Comparison of ENCODE assay signal across 8 cellular contexts in the genomic region with DNA sequence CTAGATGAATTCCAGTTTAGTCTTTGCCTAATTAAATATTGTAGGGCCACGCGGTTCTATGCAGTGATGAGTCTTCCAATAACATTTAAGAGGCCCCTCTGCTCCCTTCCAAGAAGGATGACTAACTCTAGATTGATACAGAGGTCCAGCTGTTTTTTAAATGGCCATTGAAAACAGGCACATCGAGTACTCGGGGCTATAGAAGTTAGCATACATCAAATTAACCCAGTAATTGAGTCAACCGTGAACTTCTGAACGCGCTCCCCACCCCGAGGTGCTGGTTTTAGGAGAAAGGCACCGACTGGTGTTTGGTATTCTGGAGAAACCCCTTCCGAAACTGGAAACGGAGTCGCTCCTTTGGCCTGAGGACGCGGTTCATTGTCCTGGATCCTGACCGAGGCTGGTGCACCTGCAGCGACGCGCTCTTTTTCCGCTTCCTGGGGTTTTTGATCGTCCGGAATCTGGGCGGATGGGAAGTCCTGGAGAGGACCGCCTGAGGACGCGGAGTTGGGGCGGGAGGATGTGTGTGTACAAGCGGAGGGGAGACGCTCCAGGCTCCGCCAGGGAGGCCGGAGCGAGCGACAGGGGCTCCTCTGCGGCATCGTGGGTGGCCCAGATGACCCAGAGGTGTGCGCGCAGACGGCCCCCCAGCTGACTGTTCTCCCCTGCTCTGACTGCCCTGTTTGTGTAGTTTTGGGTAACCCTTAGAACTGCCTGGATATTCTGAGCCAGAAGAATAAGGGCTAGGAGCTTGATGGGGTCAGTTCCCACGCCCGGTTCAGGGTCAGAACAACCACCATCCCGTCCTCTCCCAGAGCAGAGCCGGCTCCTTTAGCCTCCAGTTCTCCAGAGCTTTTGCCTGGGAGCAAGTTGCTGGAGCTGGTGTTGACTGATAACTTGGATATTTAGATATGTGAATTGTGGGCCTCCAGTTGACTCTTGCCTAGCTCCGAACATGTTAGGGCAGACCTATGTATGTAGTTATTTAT. TPM values are rescaled to one million over a fixed set of nuclear protein-coding genes. Genes with fewer than 3 reads are reported as not detected.
DNase-seq lines count a peak whose midpoint lies in the region; ATAC-seq and TF ChIP-seq lines count a peak whose summit lies in the region.

No MANE protein-coding gene starts in this region.

- CTCF ChIA-PET in RWPE1 (lab: Yijun Ruan, JAX), result interaction anchor here (0.6 to 1.3 kb wide), 10 partner anchors 13 to 114 kb away, joined by 3 to 5 read pairs (median 3); no protein-coding TSS in a partner anchor

- intact Hi-C loops in left ventricle myocardium superior (cut with micrococcal nuclease) (loop anchor here (10.0 kb wide), 1 partner anchor 86 kb away; the partner anchor contains the start of gene CCDC126), posterior cingulate gyrus (cut with DNase I) (loop anchor here (2.0 kb wide), 1 partner anchor 84 kb away; the partner anchor contains the start of gene CCDC126), aorta (cut with DNase I) (loop anchor here (5.0 kb wide), 1 partner anchor 83 kb away; the partner anchor contains the start of gene CCDC126 (in 2 of the 2))

- no peak for TF ChIP-seq CTCF in RWPE1 (conservative IDR thresholded peaks at IDR 0.05; ENCODE audit: low read depth)

- H3K4me3 ChIP-seq in aorta (ENCODE audit: low read length in 2 of 2), result peak overlapping the region; percentile 73 to 85

- DNase-seq in AG08395 (ENCODE audit: low spot score) (peak; percentile 31), RWPE1 (ENCODE audit: low spot score) (peak; percentile 41), amygdala (lab: John Stamatoyannopoulos, UW) (peak in 49 of 56 donors; percentile 3 to 63 (median 33)), left ventricle myocardium superior (peak; percentile 71), posterior cingulate gyrus (peak; percentile 40 to 94 (median 63)), aorta (peak; percentile 70 to 81)

- no peaks in the 10 kb centered on the region for H3K36me3 ChIP-seq in aorta (ENCODE audit: control insufficient read depth in 1 of 2, insufficient read depth in 2 of 2, low read length in 1 of 2)

- 7% methylated on average over 42 of the region's 42 CpGs for WGBS in aorta, 2 donors

- H3K4me1 ChIP-seq in aorta (ENCODE audit: control insufficient read depth in 1 of 2, insufficient read depth in 2 of 2, low read length in 2 of 2), result no peaks in the 10 kb centered on the region

- H3K27me3 ChIP-seq in aorta (ENCODE audit: control insufficient read depth in 1 of 2, insufficient read depth in 2 of 2, low read length in 1 of 2), result no peaks in the 10 kb centered on the region

- POLR2A ChIA-PET in RWPE1 (lab: Yijun Ruan, JAX; ENCODE audit: low non-redundant PET), result interaction anchor here (0.7 kb wide), 1 partner anchor 425 kb away, joined by 3 read pairs; no protein-coding TSS in a partner anchor

- H3K9me3 ChIP-seq in aorta (ENCODE audit: control insufficient read depth, low read length), result no peaks in the 10 kb centered on the region

- H3K27ac ChIP-seq in RWPE1 (no peak overlapping the region), aorta (ENCODE audit: low read depth in 1 of 2, low read length in 2 of 2) (peak overlapping the region in 1 of 2 donors; percentile 29)

- ATAC-seq in GM19025 (IDR thresholded peaks at IDR 0.05; ENCODE audit: low read depth, unreplicated experiment) (peak; percentile 22), HG03439 (IDR thresholded peaks at IDR 0.05; ENCODE audit: unreplicated experiment) (peak; percentile 43), left ventricle myocardium superior (peak; percentile 81), aorta (ENCODE audit: low FRiP score) (peak; percentile 80)

RNA-seq across cellular contexts. Expression of gene FAM221A, which starts 0.7 kb away (rescaled TPM):
- total RNA-seq in left ventricle myocardium superior (2.1 TPM), aorta (1 to 10 TPM; 8.5 to 8.7 TPM)
- 1 to 10 TPM; 1.8 to 9.8 TPM for polyA plus RNA-seq in aorta

RNA-seq across cellular contexts. Expression of gene STK31, which starts 29.3 kb away (rescaled TPM):
- total RNA-seq in left ventricle myocardium superior (not detected), aorta (1 to 10 TPM in 1 of 2 donors, under 1 TPM in 1; 0.94 to 2.2 TPM)
- polyA plus RNA-seq in aorta, result under 1 TPM in 1 of 2 donors, not detected in 1; 0.13 TPM

Comparison
In these comparisons a context has a peak if more than half of its experiments do, and no peak if none do; other contexts are left out.
1. ATAC-seq: peak in every context shown above with its lines; median percentile 81 in left ventricle myocardium superior; 80 in aorta; 43 in HG03439; 22 in GM19025.